Comparison of ENCODE assay signal across 25 cellular contexts in the genomic region with DNA sequence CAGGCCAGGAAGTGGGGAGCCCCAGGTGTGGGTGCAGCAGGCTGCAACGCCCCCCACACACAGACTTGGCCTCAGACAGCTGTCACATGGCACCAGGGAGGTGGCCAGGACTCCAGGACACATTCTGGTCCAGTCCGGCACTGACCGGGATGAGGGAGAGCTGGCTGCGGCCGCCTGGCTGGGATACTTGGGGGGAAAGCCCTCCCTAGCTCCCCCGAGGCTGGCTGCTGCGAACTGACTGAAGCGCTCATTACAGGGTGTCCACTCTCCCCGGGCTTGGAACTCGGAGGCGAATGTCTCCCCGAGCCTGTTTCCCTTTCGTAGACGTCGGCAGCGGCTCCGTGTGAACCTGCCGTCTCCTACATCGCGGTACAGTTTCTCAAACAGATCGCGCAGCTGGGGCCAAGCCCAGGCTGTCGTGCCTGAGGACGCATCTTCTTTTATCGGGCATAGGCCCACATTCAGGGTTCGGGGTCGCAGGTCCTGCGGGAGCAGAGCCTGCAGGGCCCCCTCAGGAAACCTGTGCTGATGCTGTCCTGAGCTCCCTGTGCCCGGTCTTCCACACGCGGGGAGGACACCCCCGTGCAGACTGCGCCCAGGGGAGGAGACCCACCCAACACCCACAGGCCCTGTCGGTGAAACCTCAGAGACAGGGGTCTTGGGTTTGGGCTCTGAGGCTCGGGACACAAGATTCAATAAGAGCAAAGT. TPM values are rescaled to one million over a fixed set of nuclear protein-coding genes. Genes with fewer than 3 reads are reported as not detected.
DNase-seq lines count a peak whose midpoint lies in the region; ATAC-seq and TF ChIP-seq lines count a peak whose summit lies in the region.
"Had no signal": no experiment of that assay in that cellular context is flagged by ENCODE, and none has a peak within 500 bp of the region (broad histone marks: within the 10 kb centered on the region; RNA-seq: fewer than 3 reads in every experiment).

No MANE protein-coding gene starts in this region.

- no peak overlapping the region for H4K5ac ChIP-seq in H9 (ENCODE audit: insufficient read length, low read depth, low read length)

- peak overlapping the region; percentile 67 to 94 (median 75) for H3K4me2 ChIP-seq in BLaER1 treated with 17β-estradiol and CSF1 and Interleukin-3, amounts not matched to agents 10 nM and 100 nM
- H3K4me2 ChIP-seq in H9 (ENCODE audit: insufficient read depth, insufficient read length, low read length): no peak overlapping the region
- H3K4me2 ChIP-seq in mesenchymal stem cell (ENCODE audit: low read length, poor library complexity, severe bottlenecking): no peak overlapping the region

- H3K9ac ChIP-seq in BLaER1 treated with 17β-estradiol and CSF1 and Interleukin-3, amounts not matched to agents 10 nM and 100 nM: peak overlapping the region; percentile 24 to 69 (median 42); a peak in 18 of 22 replicates
- H3K9ac ChIP-seq in H9 (ENCODE audit: extremely low read depth, insufficient read length, low read length) (no peak overlapping the region), mesenchymal stem cell (ENCODE audit: low read length) (no peak overlapping the region)

- H3K27me3 ChIP-seq in BLaER1 treated with 17β-estradiol and CSF1 and Interleukin-3, amounts not matched to agents 10 nM and 100 nM: peaks cover 0 to 10% (median 0%) of the 10 kb centered on the region in 11 experiments; a peak in 3 of 22 replicates
- H3K27me3 ChIP-seq in H9 (ENCODE audit: insufficient read depth, low read length) (no peaks in the 10 kb centered on the region), gastroesophageal sphincter (no peaks in the 10 kb centered on the region), neutrophil (no peaks in the 10 kb centered on the region), mesenchymal stem cell (ENCODE audit: control insufficient read depth in 1 of 2, insufficient read depth in 1 of 2, low read length in 2 of 2) (no peaks in the 10 kb centered on the region)
- H3K27me3 ChIP-seq: ascending aorta, ovary, Peyer's patch, right lobe of liver, thyroid gland had no signal

- no peak for TF ChIP-seq POLR2A in gastroesophageal sphincter (IDR thresholded peaks at IDR 0.05)

- H4K20me1 ChIP-seq in BLaER1 treated with 17β-estradiol and CSF1 and Interleukin-3, amounts not matched to agents 10 nM and 100 nM: peaks cover 0 to 68% (median 0%) of the 10 kb centered on the region in 11 experiments; a peak in 6 of 22 replicates
- no peaks in the 10 kb centered on the region for H4K20me1 ChIP-seq in H9 (ENCODE audit: control insufficient read depth, insufficient read depth, insufficient read length)

- H2BK12ac ChIP-seq in H9 (ENCODE audit: insufficient read length, low read depth, low read length) (no peak overlapping the region), mesenchymal stem cell (ENCODE audit: low read length in 2 of 2) (no peak overlapping the region)

- DNase-seq in H9: peak; percentile 28
- no peak for DNase-seq in mesenchymal stem cell
- no peak for DNase-seq in NCI-H187 (lab: John Stamatoyannopoulos, UW)
- no peak for DNase-seq in NCI-H748 (lab: John Stamatoyannopoulos, UW; ENCODE audit: unreplicated experiment)
- DNase-seq: activated CD4-positive, alpha-beta T cell treated with anti-CD3 and anti-CD28 coated beads, Interleukin-2, amount 10 ng/mL, durations not matched to agents 24 days and 14 days; caudate nucleus; dermis blood vessel endothelial cell; DMS53; HFFc6; KG1; kidney glomerular epithelial cell; NCI-H146; NCI-H510A treated with DMSO at 0.1 percent for 48 hours; Peyer's patch; stimulated activated naive CD8-positive, alpha-beta T cell treated with anti-CD3 and anti-CD28 coated beads, Interleukin-15, amount 100 ng/mL, for 72 hours; T-helper 17 cell; thyroid gland had no signal

- H4K91ac ChIP-seq in H9 (ENCODE audit: insufficient read length, low read depth, low read length) (no peak overlapping the region), mesenchymal stem cell (ENCODE audit: low read length) (no peak overlapping the region)

- H3K79me1 ChIP-seq in H9 (ENCODE audit: insufficient read depth, low read depth, low read length, poor library complexity, severe bottlenecking) (no peaks in the 10 kb centered on the region), mesenchymal stem cell (replicated peaks; ENCODE audit: low read length, poor library complexity, severe bottlenecking) (peaks cover 32% of the 10 kb centered on the region)

- H3K23ac ChIP-seq in H9 (ENCODE audit: insufficient read length, low read depth, low read length) (no peak overlapping the region), mesenchymal stem cell (ENCODE audit: low read length in 2 of 2) (no peak overlapping the region)

- no peak overlapping the region for H2AK5ac ChIP-seq in H9 (ENCODE audit: insufficient read length, low read length)
- H2AK5ac ChIP-seq in mesenchymal stem cell (ENCODE audit: low read length, severe bottlenecking): no peak overlapping the region

- no peak overlapping the region for H3T11ph ChIP-seq in H9 (ENCODE audit: low read length)

- H2AFZ ChIP-seq in H9 (ENCODE audit: low read length): no peak overlapping the region
- no peak overlapping the region for H2AFZ ChIP-seq in mesenchymal stem cell (ENCODE audit: low read depth, low read length)

- no peak overlapping the region for H2BK120ac ChIP-seq in H9 (ENCODE audit: low read depth, low read length, poor library complexity, severe bottlenecking)
- H2BK120ac ChIP-seq in mesenchymal stem cell (ENCODE audit: low read depth, low read length): no peak overlapping the region

- no peak overlapping the region for H3K56ac ChIP-seq in H9 (ENCODE audit: insufficient read length, low read depth, low read length)

- TF ChIP-seq CTCF in H9 (conservative IDR thresholded peaks at IDR 0.05): no peak
- TF ChIP-seq CTCF in gastroesophageal sphincter (IDR thresholded peaks at IDR 0.05): no peak
- TF ChIP-seq CTCF in neutrophil (IDR thresholded peaks at IDR 0.05): no peak

- no peak for TF ChIP-seq EP300 in gastroesophageal sphincter (IDR thresholded peaks at IDR 0.05)

- H3K23me2 ChIP-seq in H9 (ENCODE audit: insufficient read length, low read depth, low read length, poor library complexity, severe bottlenecking): no peaks in the 10 kb centered on the region

- peaks cover 29 to 58% (median 53%) of the 10 kb centered on the region in 10 experiments for H3K4me1 ChIP-seq in BLaER1 treated with 17β-estradiol and CSF1 and Interleukin-3, amounts not matched to agents 10 nM and 100 nM
- no peaks in the 10 kb centered on the region for H3K4me1 ChIP-seq in H9 (ENCODE audit: insufficient read depth, low read length)
- peaks cover 0 to 91% (median 19%) of the 10 kb centered on the region in 3 donors for H3K4me1 ChIP-seq in gastroesophageal sphincter
- H3K4me1 ChIP-seq in neutrophil (ENCODE audit: control insufficient read depth in 1 of 2, insufficient read depth in 1 of 2, low read depth in 1 of 2, low read length in 1 of 2): peaks cover 20 to 47% of the 10 kb centered on the region in 2 experiments
- peaks cover 19% of the 10 kb centered on the region for H3K4me1 ChIP-seq in mesenchymal stem cell (ENCODE audit: control insufficient read depth, insufficient read depth, low read depth, low read length)

- H4K8ac ChIP-seq in H9 (replicated peaks; ENCODE audit: insufficient read length, low read depth, low read length): no peak overlapping the region
- H4K8ac ChIP-seq in mesenchymal stem cell (ENCODE audit: low read length): no peak overlapping the region

- no peak overlapping the region for H2BK15ac ChIP-seq in H9 (ENCODE audit: low read depth, low read length)
- no peak overlapping the region for H2BK15ac ChIP-seq in mesenchymal stem cell (ENCODE audit: low read depth, poor library complexity, severe bottlenecking)

- no CpG with 5 or more reads among the region's 35 CpGs for WGBS in H9 (ENCODE audit: extremely low coverage, insufficient read length, low lambda C conversion rate)
- no CpG with 5 or more reads among the region's 35 CpGs for WGBS in gastroesophageal sphincter (ENCODE audit: low coverage in 1 of 2), 2 donors
- WGBS in mesenchymal stem cell: 92% methylated on average over 35 of the region's 35 CpGs

- no peaks in the 10 kb centered on the region for H3K79me2 ChIP-seq in H9 (ENCODE audit: insufficient read depth, low read length)

- no peak overlapping the region for H3K14ac ChIP-seq in H9 (ENCODE audit: insufficient read depth, low read length)
- H3K14ac ChIP-seq in mesenchymal stem cell (ENCODE audit: low read length in 2 of 2): no peak overlapping the region

- peaks cover 10 to 11% of the 10 kb centered on the region in 2 experiments for H3K4me1 Mint-ChIP-seq in H9

- H3K4ac ChIP-seq in H9 (ENCODE audit: low read depth, low read length) (no peak overlapping the region), mesenchymal stem cell (ENCODE audit: low read depth in 1 of 2, low read length in 2 of 2) (no peak overlapping the region)

- peak overlapping the region in 1 of 3 experiments; percentile 85; a peak in 2 of 7 replicates for H3K27ac Mint-ChIP-seq in H9
- H3K27ac Mint-ChIP-seq: activated CD4-positive, alpha-beta T cell treated with anti-CD3 and anti-CD28 coated beads, Interleukin-2, amount 10 ng/mL, durations not matched to agents 24 days and 14 days; HFFc6; memory B cell had no signal

- H3K4me3 Mint-ChIP-seq in H9: no peak overlapping the region
- H3K4me3 Mint-ChIP-seq: activated CD4-positive, alpha-beta T cell treated with anti-CD3 and anti-CD28 coated beads, Interleukin-2, amount 10 ng/mL, durations not matched to agents 24 days and 14 days; HFFc6 had no signal

- H3K36me3 ChIP-seq in BLaER1 treated with 17β-estradiol and CSF1 and Interleukin-3, amounts not matched to agents 10 nM and 100 nM: peaks cover 0 to 35% (median 0%) of the 10 kb centered on the region in 11 experiments; a peak in 3 of 22 replicates
- H3K36me3 ChIP-seq in gastroesophageal sphincter (peaks cover 0 to 13% of the 10 kb centered on the region in 2 donors), neutrophil (peaks cover 9% of the 10 kb centered on the region), mesenchymal stem cell (ENCODE audit: control insufficient read depth in 1 of 2, insufficient read depth in 2 of 2, low read depth in 1 of 2, low read length in 2 of 2) (peaks cover 12 to 37% of the 10 kb centered on the region in 2 experiments)
- H3K36me3 ChIP-seq: ovary, right lobe of liver had no signal

- H3K9me3 ChIP-seq in BLaER1 treated with 17β-estradiol and CSF1 and Interleukin-3, amounts not matched to agents 10 nM and 100 nM (replicated peaks in 1 of 11): peaks cover 0 to 2% (median 0%) of the 10 kb centered on the region in 11 experiments; a peak in 3 of 22 replicates
- H3K9me3 ChIP-seq in H9 (ENCODE audit: control insufficient read depth, low read depth, low read length) (no peaks in the 10 kb centered on the region), gastroesophageal sphincter (no peaks in the 10 kb centered on the region), neutrophil (no peaks in the 10 kb centered on the region), mesenchymal stem cell (ENCODE audit: control insufficient read depth, low read length) (no peaks in the 10 kb centered on the region)
- H3K9me3 ChIP-seq: ascending aorta, ovary, Peyer's patch, right lobe of liver, thyroid gland had no signal

- H3K18ac ChIP-seq in H9 (ENCODE audit: insufficient read length, low read depth, low read length): no peak overlapping the region
- H3K18ac ChIP-seq in mesenchymal stem cell (ENCODE audit: low read depth in 1 of 2, low read length in 2 of 2): no peak overlapping the region

- peak overlapping the region; percentile 5 to 76 (median 61); a peak in 18 of 22 replicates for H3K27ac ChIP-seq in BLaER1 treated with 17β-estradiol and CSF1 and Interleukin-3, amounts not matched to agents 10 nM and 100 nM
- H3K27ac ChIP-seq in H9 (ENCODE audit: insufficient read length, low read depth, low read length) (no peak overlapping the region), gastroesophageal sphincter (peak overlapping the region in 3 of 4 donors; percentile 17 to 81 (median 37)), neutrophil (peak overlapping the region; percentile 85), mesenchymal stem cell (ENCODE audit: low read length, poor library complexity, severe bottlenecking) (no peak overlapping the region)
- H3K27ac ChIP-seq: ascending aorta, ovary, Peyer's patch, right lobe of liver, thyroid gland had no signal

- no peaks in the 10 kb centered on the region for H3K9me3 Mint-ChIP-seq in H9
- H3K9me3 Mint-ChIP-seq: activated CD4-positive, alpha-beta T cell treated with anti-CD3 and anti-CD28 coated beads, Interleukin-2, amount 10 ng/mL, durations not matched to agents 24 days and 14 days; activated naive CD4-positive, alpha-beta T cell treated with anti-CD3 and anti-CD28 coated beads, Interleukin-2, amount 50 U/mL, for 24 hours; HFFc6; memory B cell; stimulated activated naive CD8-positive, alpha-beta T cell treated with anti-CD3 and anti-CD28 coated beads, Interleukin-15, amount 100 ng/mL, for 72 hours had no signal

- peaks cover 0 to 3% (median 0%) of the 10 kb centered on the region in 3 experiments; a peak in 1 of 7 replicates for H3K36me3 Mint-ChIP-seq in H9 (ENCODE audit: insufficient read depth in 1 of 3, low read depth in 3 of 3)
- H3K36me3 Mint-ChIP-seq: memory B cell had no signal

- H2BK5ac ChIP-seq in H9 (ENCODE audit: insufficient read length, low read length): no peak overlapping the region
- H2BK5ac ChIP-seq in mesenchymal stem cell (ENCODE audit: low read depth, low read length, poor library complexity, severe bottlenecking): no peak overlapping the region

- no peak overlapping the region for H2BK20ac ChIP-seq in H9 (ENCODE audit: low read depth, low read length, poor library complexity, severe bottlenecking)

- H3K27me3 Mint-ChIP-seq in H9 (ENCODE audit: low read depth): no peaks in the 10 kb centered on the region
- H3K27me3 Mint-ChIP-seq: activated naive CD4-positive, alpha-beta T cell treated with anti-CD3 and anti-CD28 coated beads, Interleukin-2, amount 50 U/mL, for 24 hours; stimulated activated naive CD8-positive, alpha-beta T cell treated with anti-CD3 and anti-CD28 coated beads, Interleukin-15, amount 100 ng/mL, for 72 hours; T-helper 17 cell had no signal

- peak overlapping the region in 3 of 10 experiments; percentile 0 to 13 (median 12); a peak in 3 of 20 replicates for H3K4me3 ChIP-seq in BLaER1 treated with 17β-estradiol and CSF1 and Interleukin-3, amounts not matched to agents 10 nM and 100 nM
- H3K4me3 ChIP-seq in gastroesophageal sphincter (no peak overlapping the region), neutrophil (ENCODE audit: low read depth in 1 of 2, low read length in 1 of 2) (peak overlapping the region; percentile 39 to 55), mesenchymal stem cell (ENCODE audit: insufficient read depth in 1 of 2, low read depth in 1 of 2, low read length in 2 of 2) (no peak overlapping the region)
- H3K4me3 ChIP-seq: ascending aorta, ovary, Peyer's patch, right lobe of liver, thyroid gland had no signal

- ATAC-seq in gastroesophageal sphincter: no peak
- ATAC-seq: T-helper 17 cell had no signal

RNA-seq across cellular contexts. Expression of a gene that starts 19.8 kb away (rescaled TPM):
- total RNA-seq in H9 (2021) (11.5 TPM in 2 replicates), gastroesophageal sphincter (100 to 1,000 TPM in 3 of 4 donors, 10 to 100 TPM in 1; 71.4 to 209 (median 110) TPM)
- polyA plus RNA-seq in mesenchymal stem cell (2013, experiment 1 of 2): 25.9 TPM
- 26.0 TPM for polyA plus RNA-seq in mesenchymal stem cell (2013, experiment 2 of 2)

RNA-seq across cellular contexts. Expression of a gene that starts 43.4 kb away (rescaled TPM):
- 48.1 and 48.3 TPM in 2 replicates for total RNA-seq in H9 (2021)
- 10 to 100 TPM; 28.7 to 66.1 (median 45.3) TPM for total RNA-seq in gastroesophageal sphincter
- 18.1 TPM for polyA plus RNA-seq in mesenchymal stem cell (2013, experiment 1 of 2)
- polyA plus RNA-seq in mesenchymal stem cell (2013, experiment 2 of 2): 17.5 TPM

Comparison
In these comparisons a context has a peak if more than half of its experiments do, and no peak if none do; other contexts are left out.
1. H3K27ac ChIP-seq: peak in BLaER1 treated with 17β-estradiol and CSF1 and Interleukin-3, amounts not matched to agents 10 nM and 100 nM (11 of 11), gastroesophageal sphincter (3 of 4) and neutrophil (single experiment); none in H9 (single experiment) and mesenchymal stem cell (single experiment).
2. H3K4me2 ChIP-seq: peak in BLaER1 treated with 17β-estradiol and CSF1 and Interleukin-3, amounts not matched to agents 10 nM and 100 nM (11 of 11); none in H9 (single experiment) and mesenchymal stem cell (single experiment).
3. H3K4me3 ChIP-seq: peak in neutrophil (2 of 2); none in gastroesophageal sphincter (0 of 2) and mesenchymal stem cell (0 of 2).
4. H3K9ac ChIP-seq: peak in BLaER1 treated with 17β-estradiol and CSF1 and Interleukin-3, amounts not matched to agents 10 nM and 100 nM (11 of 11); none in H9 (single experiment) and mesenchymal stem cell (single experiment).